ENCODE assay signal across 22 cellular contexts in genomic region chr1:223547316-223548114, GRCh38.
DNase-seq lines count a peak whose midpoint lies in the region; ATAC-seq, FAIRE-seq and TF ChIP-seq lines count a peak whose summit lies in the region.
"Had no signal": no experiment of that assay in that cellular context is flagged by ENCODE, and none has a peak within 500 bp of the region (broad histone marks: within the 10 kb centered on the region; RNA-seq: fewer than 3 reads in every experiment).

No MANE protein-coding gene starts in this region.

- H3K4me3 ChIP-seq in GM12878 (no peak overlapping the region), gastrocnemius medialis (no peak overlapping the region), testis (no peak overlapping the region)
- H3K4me3 ChIP-seq: BLaER1, HAP-1 had no signal

- H3K27ac ChIP-seq in GM12878 (ENCODE audit: control insufficient read depth, insufficient read depth) (no peak overlapping the region), gastrocnemius medialis (no peak overlapping the region), testis (no peak overlapping the region)
- H3K27ac ChIP-seq: 22Rv1, BLaER1, C4-2B had no signal

- intact Hi-C loops in GM12878 (cut with micrococcal nuclease; ENCODE audit: unreplicated experiment) (no loop called here), gastrocnemius medialis (cut with DNase I; ENCODE audit: low total_unique reads) (no loop called here), testis (cut with DNase I; ENCODE audit: low total_unique reads) (no loop called here)

- no peaks in the 10 kb centered on the region for H3K79me2 ChIP-seq in GM12878 (ENCODE audit: control insufficient read depth, insufficient read depth, low read length)

- CTCF ChIA-PET in GM12878 (lab: Yijun Ruan, JAX): interaction anchor here (0.9 to 4.4 kb wide), 3 partner anchors 10 to 74 kb away, joined by 3 to 26 read pairs (median 26); no protein-coding TSS in a partner anchor

- no peak overlapping the region for H2AFZ ChIP-seq in GM12878 (ENCODE audit: control insufficient read depth, low read depth, low read length)

- TF ChIP-seq CTCF in GM12878 (IDR thresholded peaks at IDR 0.05 in 2 of 3, conservative IDR thresholded peaks at IDR 0.05 in 1 of 3; ENCODE audit: control insufficient read depth in 2 of 3, extremely low read depth in 1 of 3, insufficient read depth in 1 of 3, low read depth in 3 of 3, low read length in 3 of 3) (no peak), gastrocnemius medialis (IDR thresholded peaks at IDR 0.05 in 4 of 5, conservative IDR thresholded peaks at IDR 0.05 in 1 of 5) (no peak), testis (IDR thresholded peaks at IDR 0.05) (no peak)

- H3K4me2 ChIP-seq in GM12878 (ENCODE audit: control insufficient read depth, insufficient read depth): no peak overlapping the region
- H3K4me2 ChIP-seq: BLaER1 had no signal

- TF ChIP-seq POLR2A in GM12878 (IDR thresholded peaks at IDR 0.05; ENCODE audit: low read depth, low read length): no peak
- no peak for TF ChIP-seq POLR2A in gastrocnemius medialis (IDR thresholded peaks at IDR 0.05)
- no peak for TF ChIP-seq POLR2A in testis (IDR thresholded peaks at IDR 0.05)

- no peaks in the 10 kb centered on the region for H4K20me1 ChIP-seq in GM12878 (ENCODE audit: control insufficient read depth, insufficient read depth)
- H4K20me1 ChIP-seq: BLaER1 had no signal

- RAD21 ChIA-PET in GM12878 (lab: Charles Lee; ENCODE audit: unreplicated experiment): interaction anchor here (1.2 to 1.8 kb wide), 2 partner anchors 9 to 120 kb away, joined by 4 to 8 read pairs; no protein-coding TSS in a partner anchor

- ATAC-seq in GM12878 (peak; percentile 35), gastrocnemius medialis (peak; percentile 58 to 77)

- in situ Hi-C loops in GM12878 (cut with MboI) (no loop called here), gastrocnemius medialis (cut with MboI; ENCODE audit: low sequenced_read_pairs in 4 of 4) (no loop called here)

- peaks cover 20% of the 10 kb centered on the region for H3K4me1 ChIP-seq in GM12878 (ENCODE audit: control insufficient read depth, insufficient read depth, low read length)
- H3K4me1 ChIP-seq in gastrocnemius medialis: peaks cover 0 to 4% of the 10 kb centered on the region in 2 donors
- H3K4me1 ChIP-seq in testis: no peaks in the 10 kb centered on the region
- H3K4me1 ChIP-seq: HAP-1 had no signal

- POLR2A ChIA-PET in GM12878 (lab: Charles Lee): interaction anchor here (1.0 kb wide), 1 partner anchor 72 kb away, joined by 3 read pairs; no protein-coding TSS in a partner anchor

- SMC1A ChIA-PET in GM12878 (lab: Charles Lee; ENCODE audit: uncharacterized antibody, unreplicated experiment): interaction anchor here (1.0 to 4.4 kb wide), 3 partner anchors 10 to 17 kb away, joined by 3 to 40 read pairs (median 27); no protein-coding TSS in a partner anchor

- H3K36me3 ChIP-seq in GM12878 (ENCODE audit: control insufficient read depth in 2 of 2, insufficient read depth in 2 of 2, low read length in 1 of 2) (no peaks in the 10 kb centered on the region), gastrocnemius medialis (no peaks in the 10 kb centered on the region), testis (ENCODE audit: low read depth, missing control alignments) (no peaks in the 10 kb centered on the region)
- H3K36me3 ChIP-seq: BLaER1, HAP-1 had no signal

- DNase-seq in NCI-H2171 treated with DMSO at 0.1 percent for 48 hours (lab: John Stamatoyannopoulos, UW): peak; percentile 9
- DNase-seq in NCI-H2171 (lab: John Stamatoyannopoulos, UW): no peak
- peak; percentile 32 for DNase-seq in GM12878 (ENCODE audit: low read depth, low spot score)
- DNase-seq in gastrocnemius medialis: no peak
- no peak for DNase-seq in hippocampal formation (lab: John Stamatoyannopoulos, UW)
- no peak for DNase-seq in testis
- no peak for DNase-seq in NCI-H1105 treated with DMSO at 0.1 percent for 48 hours (lab: John Stamatoyannopoulos, UW)
- DNase-seq: CD4-positive, CD25-positive, alpha-beta regulatory T cell; CD8-positive, alpha-beta memory T cell; DMS 273 treated with DMSO at 0.1 percent for 48 hours; DMS79; EL; GDM1; GOT3 had no signal

- H3K9me3 ChIP-seq in GM12878 (replicated peaks; ENCODE audit: control insufficient read depth, insufficient read depth, low read length) (peaks cover 6% of the 10 kb centered on the region; the same call in 1 of the 3 replicates), gastrocnemius medialis (no peaks in the 10 kb centered on the region), testis (no peaks in the 10 kb centered on the region)
- H3K9me3 ChIP-seq: BLaER1, HAP-1 had no signal

- H3K9ac ChIP-seq in GM12878 (ENCODE audit: control insufficient read depth, insufficient read depth, low read length): no peak overlapping the region
- H3K9ac ChIP-seq: BLaER1 had no signal

- no peak for TF ChIP-seq RAD21 in GM12878 (IDR thresholded peaks at IDR 0.05; ENCODE audit: insufficient read depth, low read depth, low read length)

- FAIRE-seq in GM12878 (lab: Jason Lieb, UNC): no peak
- FAIRE-seq: A204.1, D721Med, GM12892, H54 had no signal

- H3K27me3 ChIP-seq in GM12878 (replicated peaks in 1 of 2; ENCODE audit: control insufficient read depth in 2 of 2, insufficient read depth in 2 of 2, low read length in 1 of 2): no peaks in the 10 kb centered on the region
- no peaks in the 10 kb centered on the region for H3K27me3 ChIP-seq in gastrocnemius medialis
- no peaks in the 10 kb centered on the region for H3K27me3 ChIP-seq in testis
- H3K27me3 ChIP-seq: BLaER1 had no signal

- TF ChIP-seq EP300 in GM12878 (IDR thresholded peaks at IDR 0.05; ENCODE audit: borderline replicate concordance in 1 of 2, control insufficient read depth in 1 of 2, low read depth in 2 of 2, low read length in 2 of 2): peak in 1 of 2 experiments; percentile 47; a peak in 1 of 4 replicates

- BruUV-seq in GM12878 (replicated peaks; lab: Mats Ljungman, UMichigan): no TSS peak

- WGBS in GM12878 (ENCODE audit: insufficient coverage, insufficient replicate concordance, low lambda C conversion rate, missing lambda C conversion rate): 5% methylated on average over 7 of the region's 7 CpGs
- WGBS in testis, 2 donors: 80 to 85% methylated on average over 7 of the region's 7 CpGs

TF ChIP-seq in GM12878, 131 proteins besides CTCF, POLR2A, EP300 and RAD21 (continues in another document):
- TF ChIP-seq EGR1 (IDR thresholded peaks at IDR 0.05; ENCODE audit: borderline replicate concordance in 1 of 2, low read depth in 2 of 2, low read length in 2 of 2): no peak
- peak; percentile 32; the same call in 1 of the 2 replicates for TF ChIP-seq MTA2 (IDR thresholded peaks at IDR 0.05; ENCODE audit: low read depth)
- TF ChIP-seq NFIC (IDR thresholded peaks at IDR 0.05; ENCODE audit: low read depth, low read length): peak; percentile 75; the same call in 1 of the 2 replicates
- TF ChIP-seq ZNF687 (IDR thresholded peaks at IDR 0.05): peak; percentile 54
- TF ChIP-seq SP1 (IDR thresholded peaks at IDR 0.05; ENCODE audit: low read depth, low read length): no peak

Comparison
In these comparisons a context has a peak if more than half of its experiments do, and no peak if none do; other contexts are left out.
1. DNase-seq: peak in NCI-H2171 treated with DMSO at 0.1 percent for 48 hours (single experiment) and GM12878 (single experiment); none in NCI-H2171 (single experiment), gastrocnemius medialis (0 of 2), hippocampal formation (0 of 2), testis (single experiment) and NCI-H1105 treated with DMSO at 0.1 percent for 48 hours (single experiment).